In genomic region chr1:1324524-1325287, GRCh38 we compare ENCODE assay signal across 8 cellular contexts. TPM values are rescaled to one million over a fixed set of nuclear protein-coding genes. Genes with fewer than 3 reads are reported as not detected.
DNase-seq lines count a peak whose midpoint lies in the region; ATAC-seq and TF ChIP-seq lines count a peak whose summit lies in the region.

CPTP (plus strand) TSS chr1:1324802; CDS start chr1:1326911, 2,109 bp downstream.
INTS11 (minus strand) TSS chr1:1324660; CDS start chr1:1324608, 52 bp downstream.

- H3K36me3 Mint-ChIP-seq in activated naive CD8-positive, alpha-beta T cell treated with anti-CD3 and anti-CD28 coated beads, Interleukin-2, amount 50 U/mL, for 24 hours (ENCODE audit: low read depth): peaks cover 3% of the 10 kb centered on the region

- in situ Hi-C loops in transverse colon (cut with MboI; ENCODE audit: low pct_ligation_motif_present in 1 of 4, low pct_unique_long_range_greater_than_20kb in 1 of 4, low sequenced_read_pairs in 3 of 4): no loop called here

- no peak for TF ChIP-seq CTCF in GM10248 (IDR thresholded peaks at IDR 0.05; ENCODE audit: control extremely low read depth, extremely low read depth, low read depth, missing control alignments)
- no peak for TF ChIP-seq CTCF in HFF-Myc (IDR thresholded peaks at IDR 0.05; ENCODE audit: low read depth, low read length, missing control alignments)
- TF ChIP-seq CTCF in cardiac muscle cell (IDR thresholded peaks at IDR 0.05; ENCODE audit: low read depth, low read length): no peak
- TF ChIP-seq CTCF in transverse colon (IDR thresholded peaks at IDR 0.05): no peak

- ATAC-seq in activated naive CD8-positive, alpha-beta T cell treated with anti-CD3 and anti-CD28 coated beads, Interleukin-2, amount 50 U/mL, for 24 hours: peak; percentile 78

- H3K27me3 ChIP-seq in cardiac muscle cell (no peaks in the 10 kb centered on the region), transverse colon (no peaks in the 10 kb centered on the region)

- CTCF ChIA-PET in GM10248 (lab: Yijun Ruan, JAX): interaction anchor here (0.9 to 1.4 kb wide), 2 partner anchors 47 to 202 kb away, joined by 3 to 4 read pairs; no protein-coding TSS in a partner anchor

- H3K27me3 Mint-ChIP-seq in activated naive CD8-positive, alpha-beta T cell treated with anti-CD3 and anti-CD28 coated beads, Interleukin-2, amount 50 U/mL, for 24 hours: no peaks in the 10 kb centered on the region

- no peak for TF ChIP-seq EP300 in transverse colon (IDR thresholded peaks at IDR 0.05; ENCODE audit: low read depth)

- H3K27ac ChIP-seq in cardiac muscle cell (peak within 1 kb of the TSS; percentile 69), transverse colon (peak within 1 kb of the TSS; percentile 90 to 98 (median 92))

- intact Hi-C loops in transverse colon (cut with DNase I; ENCODE audit: low total_unique reads): no loop called here

- WGBS in transverse colon (ENCODE audit: low coverage in 1 of 2), 2 donors: 0% methylated on average over 29 of the region's 84 CpGs; no CpG with 5 or more reads in 1 of the 2 donors

- peak within 1 kb of the TSS; percentile 92 for H3K4me3 Mint-ChIP-seq in activated naive CD8-positive, alpha-beta T cell treated with anti-CD3 and anti-CD28 coated beads, Interleukin-2, amount 50 U/mL, for 24 hours

- H3K9me3 Mint-ChIP-seq in activated naive CD8-positive, alpha-beta T cell treated with anti-CD3 and anti-CD28 coated beads, Interleukin-2, amount 50 U/mL, for 24 hours: no peaks in the 10 kb centered on the region

- POLR2A ChIA-PET in GM10248 (lab: Yijun Ruan, JAX): interaction anchor here (0.7 kb wide), 1 partner anchor 74 kb away, joined by 3 read pairs; no protein-coding TSS in a partner anchor

- TF ChIP-seq POLR2A in transverse colon (IDR thresholded peaks at IDR 0.05): peak; percentile 87

- H3K4me3 ChIP-seq in HFF-Myc (replicated peaks; ENCODE audit: low read depth, low read length) (peak within 1 kb of the TSS; percentile 89), cardiac muscle cell (peak within 1 kb of the TSS; percentile 98), transverse colon (peak within 1 kb of the TSS; percentile 55 to 94 (median 88))

- peak; percentile 99 for DNase-seq in GM10248 (ENCODE audit: extremely low spot score)
- peak; percentile 57 for DNase-seq in HFF-Myc (ENCODE audit: extremely low read depth, low read depth)
- peak; percentile 97 for DNase-seq in NAMALWA (ENCODE audit: low spot score)
- DNase-seq in SW480 (ENCODE audit: low spot score): peak; percentile 89
- DNase-seq in activated naive CD8-positive, alpha-beta T cell treated with anti-CD3 and anti-CD28 coated beads, Interleukin-2, amount 50 U/mL, for 24 hours: peak; percentile 97
- DNase-seq in cardiac muscle cell (ENCODE audit: low read depth in 1 of 2, low spot score in 1 of 2): peak; percentile 93 to 95
- DNase-seq in pons (ENCODE audit: low spot score): peak; percentile 76
- peak; percentile 97 for DNase-seq in transverse colon

- H3K4me1 Mint-ChIP-seq in activated naive CD8-positive, alpha-beta T cell treated with anti-CD3 and anti-CD28 coated beads, Interleukin-2, amount 50 U/mL, for 24 hours: peaks cover 24% of the 10 kb centered on the region

- H3K27ac Mint-ChIP-seq in activated naive CD8-positive, alpha-beta T cell treated with anti-CD3 and anti-CD28 coated beads, Interleukin-2, amount 50 U/mL, for 24 hours: peak within 1 kb of the TSS; percentile 90

- H3K36me3 ChIP-seq in cardiac muscle cell: peaks cover 3% of the 10 kb centered on the region
- peaks cover 0 to 9% (median 0%) of the 10 kb centered on the region in 4 donors for H3K36me3 ChIP-seq in transverse colon

- H3K9me3 ChIP-seq in cardiac muscle cell (ENCODE audit: low read depth) (no peaks in the 10 kb centered on the region), transverse colon (no peaks in the 10 kb centered on the region)

- H3K4me1 ChIP-seq in cardiac muscle cell (ENCODE audit: low read depth) (peaks cover 9% of the 10 kb centered on the region), transverse colon (peaks cover 24 to 31% (median 26%) of the 10 kb centered on the region in 4 donors)

RNA-seq across cellular contexts. Expression of gene CPTP, which starts in this region (rescaled TPM):
- total RNA-seq in cardiac muscle cell: 38.5 and 49.3 TPM in 2 replicates
- 33.7 and 38.0 TPM in 2 replicates for polyA plus RNA-seq in cardiac muscle cell
- 100 to 1,000 TPM in 1 of 4 donors, 10 to 100 TPM in 3; 48.0 to 134 (median 77.7) TPM for total RNA-seq in transverse colon

RNA-seq across cellular contexts. Expression of gene INTS11, which starts in this region (rescaled TPM):
- total RNA-seq in cardiac muscle cell: 100.0 and 124 TPM in 2 replicates
- 75.8 and 86.4 TPM in 2 replicates for polyA plus RNA-seq in cardiac muscle cell
- total RNA-seq in transverse colon: 100 to 1,000 TPM; 118 to 424 (median 140) TPM

Comparison
In these comparisons a context has a peak if more than half of its experiments do, and no peak if none do; other contexts are left out.
1. Peak in every context shown above with its lines: DNase-seq, ATAC-seq, H3K4me3 ChIP-seq and H3K27ac ChIP-seq.